ENCODE assay signal across 1 cellular context in the genomic region with DNA sequence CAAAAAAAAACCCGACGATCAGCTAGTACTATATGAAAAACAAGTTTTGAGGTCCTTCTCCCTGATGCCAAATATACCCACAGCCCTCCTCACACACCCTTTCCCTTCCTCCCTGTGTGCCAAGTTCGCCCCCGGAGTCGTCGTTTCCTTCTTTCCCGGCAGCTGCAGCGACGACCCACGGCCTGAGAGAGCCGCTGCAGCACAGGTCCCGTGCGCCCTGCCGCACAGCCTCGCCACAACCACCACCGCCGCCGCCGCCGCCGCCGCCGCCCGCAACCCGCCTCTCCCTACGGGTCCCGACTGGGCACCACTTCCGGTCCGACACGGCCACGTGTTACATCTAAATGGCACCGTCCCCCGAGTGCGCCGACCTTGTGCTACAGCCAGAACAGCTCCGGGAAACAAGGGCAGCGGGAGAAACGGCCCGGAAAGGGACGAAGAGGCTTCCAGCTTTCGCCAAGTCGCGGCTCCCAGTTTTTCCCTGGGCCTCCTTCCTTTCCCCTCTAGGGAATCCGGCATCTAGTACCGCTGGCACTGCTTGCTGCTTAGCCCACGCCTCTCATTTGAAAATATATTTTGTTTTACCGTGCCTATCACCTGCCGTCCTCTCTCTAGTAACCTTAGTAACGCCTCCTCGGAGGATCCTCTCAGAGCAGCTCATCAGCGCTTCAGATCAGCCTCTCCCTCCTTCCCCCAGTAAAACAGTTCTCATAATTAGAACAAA.
TF ChIP-seq lines count a peak whose summit lies in the region.

A gene with protein sequence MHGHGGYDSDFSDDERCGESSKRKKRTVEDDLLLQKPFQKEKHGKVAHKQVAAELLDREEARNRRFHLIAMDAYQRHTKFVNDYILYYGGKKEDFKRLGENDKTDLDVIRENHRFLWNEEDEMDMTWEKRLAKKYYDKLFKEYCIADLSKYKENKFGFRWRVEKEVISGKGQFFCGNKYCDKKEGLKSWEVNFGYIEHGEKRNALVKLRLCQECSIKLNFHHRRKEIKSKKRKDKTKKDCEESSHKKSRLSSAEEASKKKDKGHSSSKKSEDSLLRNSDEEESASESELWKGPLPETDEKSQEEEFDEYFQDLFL (minus strand): TSS at position 315 of the 724 bp plus-strand sequence. CDS start 2,486 bp downstream, outside the sequence.

TF ChIP-seq in HEK293, 187 proteins besides CTCF, POLR2A, EP300 and RAD21 (continued from another document):
- TF ChIP-seq, protein P1, sequence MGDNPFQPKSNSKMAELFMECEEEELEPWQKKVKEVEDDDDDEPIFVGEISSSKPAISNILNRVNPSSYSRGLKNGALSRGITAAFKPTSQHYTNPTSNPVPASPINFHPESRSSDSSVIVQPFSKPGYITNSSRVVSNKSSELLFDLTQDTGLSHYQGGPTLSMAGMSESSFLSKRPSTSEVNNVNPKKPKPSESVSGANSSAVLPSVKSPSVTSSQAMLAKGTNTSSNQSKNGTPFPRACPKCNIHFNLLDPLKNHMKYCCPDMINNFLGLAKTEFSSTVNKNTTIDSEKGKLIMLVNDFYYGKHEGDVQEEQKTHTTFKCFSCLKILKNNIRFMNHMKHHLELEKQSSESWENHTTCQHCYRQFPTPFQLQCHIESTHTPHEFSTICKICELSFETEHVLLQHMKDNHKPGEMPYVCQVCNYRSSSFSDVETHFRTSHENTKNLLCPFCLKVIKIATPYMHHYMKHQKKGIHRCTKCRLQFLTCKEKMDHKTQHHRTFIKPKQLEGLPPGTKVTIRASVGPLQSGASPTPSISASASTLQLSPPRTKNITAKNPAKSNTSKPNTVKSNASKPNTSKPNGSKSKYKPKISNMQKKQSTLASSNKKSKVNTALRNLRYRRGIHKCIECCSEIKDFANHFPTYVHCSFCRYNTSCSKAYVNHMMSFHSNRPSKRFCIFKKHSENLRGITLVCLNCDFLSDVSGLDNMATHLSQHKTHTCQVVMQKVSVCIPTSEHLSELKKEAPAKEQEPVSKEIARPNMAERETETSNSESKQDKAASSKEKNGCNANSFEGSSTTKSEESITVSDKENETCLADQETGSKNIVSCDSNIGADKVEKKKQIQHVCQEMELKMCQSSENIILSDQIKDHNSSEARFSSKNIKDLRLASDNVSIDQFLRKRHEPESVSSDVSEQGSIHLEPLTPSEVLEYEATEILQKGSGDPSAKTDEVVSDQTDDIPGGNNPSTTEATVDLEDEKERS (tag by site-specific recombination; IDR thresholded peaks at IDR 0.05), result peak; percentile 81; the same call in 1 of the 2 replicates
- TF ChIP-seq MYNN (tag by site-specific recombination; IDR thresholded peaks at IDR 0.05; ENCODE audit: borderline replicate concordance) (peak; percentile 82; the same call in 1 of the 2 replicates), ZNF169 (tag by site-specific recombination; IDR thresholded peaks at IDR 0.05) (0 out of 2 replicates have a peak, but pooled peaks have one; percentile 44), GLIS1 (tag by site-specific recombination; IDR thresholded peaks at IDR 0.05) (peak; percentile 42; the same call in 1 of the 2 replicates), BCL11B (tag by site-specific recombination; IDR thresholded peaks at IDR 0.05; ENCODE audit: low read depth) (peak; percentile 95), ZNF473 (tag by site-specific recombination; IDR thresholded peaks at IDR 0.05) (no peak), ZNF664 (tag by site-specific recombination; IDR thresholded peaks at IDR 0.05) (peak; percentile 62), ZNF2 (tag by site-specific recombination; IDR thresholded peaks at IDR 0.05) (peak; percentile 97), ZNF624 (tag by site-specific recombination; IDR thresholded peaks at IDR 0.05) (0 out of 2 replicates have a peak, but pooled peaks have one; percentile 65), ZNF211 (tag by site-specific recombination; IDR thresholded peaks at IDR 0.05; ENCODE audit: low read depth) (no peak), ZSCAN23 (tag by site-specific recombination; IDR thresholded peaks at IDR 0.05) (peak; percentile 94), ZNF112 (tag by site-specific recombination; IDR thresholded peaks at IDR 0.05) (no peak), KLF1 (tag by site-specific recombination; IDR thresholded peaks at IDR 0.05) (peak; percentile 66; the same call in 1 of the 2 replicates), EGR2 (tag by site-specific recombination; IDR thresholded peaks at IDR 0.05; ENCODE audit: low read depth) (peak; percentile 83), TCF7L2 (IDR thresholded peaks at IDR 0.05; ENCODE audit: borderline replicate concordance, low read depth, low read length) (no peak), ZNF133 (tag by site-specific recombination; IDR thresholded peaks at IDR 0.05) (peak; percentile 43; the same call in 1 of the 2 replicates), ZNF223 (tag by site-specific recombination; IDR thresholded peaks at IDR 0.05) (0 out of 2 replicates have a peak, but pooled peaks have one; percentile 19), ZNF302 (tag by site-specific recombination; IDR thresholded peaks at IDR 0.05; ENCODE audit: low read depth) (no peak), ZNF48 (tag by site-specific recombination; IDR thresholded peaks at IDR 0.05) (no peak), RBAK (tag by site-specific recombination; IDR thresholded peaks at IDR 0.05) (no peak; the same call in 1 of the 2 replicates), TRIM28 (IDR thresholded peaks at IDR 0.05; ENCODE audit: borderline replicate concordance, low read length) (peak; percentile 64; the same call in 1 of the 2 replicates), SALL2 (tag by site-specific recombination; IDR thresholded peaks at IDR 0.05; ENCODE audit: borderline replicate concordance) (no peak; the same call in 1 of the 2 replicates), MEIS1 (CRISPR knock-in tag; IDR thresholded peaks at IDR 0.05; ENCODE audit: borderline replicate concordance) (no peak)
- TF ChIP-seq, protein P2, sequence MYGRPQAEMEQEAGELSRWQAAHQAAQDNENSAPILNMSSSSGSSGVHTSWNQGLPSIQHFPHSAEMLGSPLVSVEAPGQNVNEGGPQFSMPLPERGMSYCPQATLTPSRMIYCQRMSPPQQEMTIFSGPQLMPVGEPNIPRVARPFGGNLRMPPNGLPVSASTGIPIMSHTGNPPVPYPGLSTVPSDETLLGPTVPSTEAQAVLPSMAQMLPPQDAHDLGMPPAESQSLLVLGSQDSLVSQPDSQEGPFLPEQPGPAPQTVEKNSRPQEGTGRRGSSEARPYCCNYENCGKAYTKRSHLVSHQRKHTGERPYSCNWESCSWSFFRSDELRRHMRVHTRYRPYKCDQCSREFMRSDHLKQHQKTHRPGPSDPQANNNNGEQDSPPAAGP (tag by site-specific recombination; IDR thresholded peaks at IDR 0.05), result peak; percentile 99
- TF ChIP-seq, protein P3, sequence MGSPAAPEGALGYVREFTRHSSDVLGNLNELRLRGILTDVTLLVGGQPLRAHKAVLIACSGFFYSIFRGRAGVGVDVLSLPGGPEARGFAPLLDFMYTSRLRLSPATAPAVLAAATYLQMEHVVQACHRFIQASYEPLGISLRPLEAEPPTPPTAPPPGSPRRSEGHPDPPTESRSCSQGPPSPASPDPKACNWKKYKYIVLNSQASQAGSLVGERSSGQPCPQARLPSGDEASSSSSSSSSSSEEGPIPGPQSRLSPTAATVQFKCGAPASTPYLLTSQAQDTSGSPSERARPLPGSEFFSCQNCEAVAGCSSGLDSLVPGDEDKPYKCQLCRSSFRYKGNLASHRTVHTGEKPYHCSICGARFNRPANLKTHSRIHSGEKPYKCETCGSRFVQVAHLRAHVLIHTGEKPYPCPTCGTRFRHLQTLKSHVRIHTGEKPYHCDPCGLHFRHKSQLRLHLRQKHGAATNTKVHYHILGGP (tag by site-specific recombination; IDR thresholded peaks at IDR 0.05), result peak; percentile 83
- TF ChIP-seq, protein P4, sequence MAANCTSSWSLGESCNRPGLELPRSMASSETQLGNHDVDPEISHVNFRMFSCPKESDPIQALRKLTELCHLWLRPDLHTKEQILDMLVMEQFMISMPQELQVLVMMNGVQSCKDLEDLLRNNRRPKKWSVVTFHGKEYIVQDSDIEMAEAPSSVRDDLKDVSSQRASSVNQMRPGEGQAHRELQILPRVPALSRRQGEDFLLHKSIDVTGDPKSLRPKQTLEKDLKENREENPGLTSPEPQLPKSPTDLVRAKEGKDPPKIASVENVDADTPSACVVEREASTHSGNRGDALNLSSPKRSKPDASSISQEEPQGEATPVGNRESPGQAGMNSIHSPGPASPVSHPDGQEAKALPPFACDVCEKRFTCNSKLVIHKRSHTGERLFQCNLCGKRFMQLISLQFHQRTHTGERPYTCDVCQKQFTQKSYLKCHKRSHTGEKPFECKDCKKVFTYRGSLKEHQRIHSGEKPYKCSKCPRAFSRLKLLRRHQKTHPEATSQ (tag by site-specific recombination; IDR thresholded peaks at IDR 0.05), result peak; percentile 100
TF ChIP-seq in HEK293: peak in this region for 120.
